29 cellular contexts compared by ENCODE assay signal in the genomic region with DNA sequence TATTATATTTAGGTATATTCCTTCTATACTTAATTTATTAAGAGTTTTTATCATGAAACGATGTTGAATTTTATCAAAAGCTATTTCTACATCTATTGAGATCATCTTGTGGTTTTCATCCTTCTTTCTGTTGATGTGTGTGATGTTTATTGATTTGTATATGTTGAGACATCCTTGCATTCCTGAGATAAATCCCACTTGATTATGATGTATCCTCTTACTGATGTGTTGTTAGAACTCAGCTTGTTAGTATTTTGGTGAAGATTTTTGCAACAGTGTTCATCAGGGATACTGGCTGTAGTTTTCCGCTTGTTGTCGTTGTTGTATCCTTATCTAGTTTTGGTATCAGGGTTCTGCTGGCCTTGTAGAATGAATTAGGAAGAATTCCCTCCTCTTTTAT.
"Had no signal": no experiment of that assay in that cellular context is flagged by ENCODE, and none has a peak within 500 bp of the region (broad histone marks: within the 10 kb centered on the region; RNA-seq: fewer than 3 reads in every experiment).

No MANE protein-coding gene starts in this region.

- H3K27ac ChIP-seq: ascending aorta, PC-9, WERI-Rb-1 had no signal

- ATAC-seq: activated CD8-positive, alpha-beta T cell treated with anti-CD3 and anti-CD28 coated beads for 36 hours; activated T-cell treated with anti-CD3 and anti-CD28 coated beads, Interleukin-2, amount 50 U/mL, for 72 hours; activated T-helper 17 cell treated with anti-CD3 and anti-CD28 coated beads, Interleukin-2, amount 50 U/mL, for 72 hours had no signal

- H3K4me1 ChIP-seq: ascending aorta had no signal

- H3K36me3 ChIP-seq: WERI-Rb-1 had no signal

- DNase-seq: activated CD4-positive, alpha-beta T cell treated with anti-CD3 and anti-CD28 coated beads, Interleukin-2, amount 10 ng/mL, durations not matched to agents 24 days and 14 days; activated CD4-positive, alpha-beta T cell treated with anti-CD3 and anti-CD28 coated beads, Interleukin-2, amount 50 U/mL, for 4 hours; activated CD8-positive, alpha-beta T cell treated with anti-CD3 and anti-CD28 coated beads for 36 hours; activated effector memory CD4-positive, alpha-beta T cell treated with anti-CD3 and anti-CD28 coated beads, Interleukin-2, amount 50 U/mL, for 16 hours; activated naive CD4-positive, alpha-beta T cell; activated naive CD4-positive, alpha-beta T cell treated with anti-CD3 and anti-CD28 coated beads, Interleukin-2, amount 50 U/mL, for 16 hours; activated naive CD8-positive, alpha-beta T cell treated with anti-CD3 and anti-CD28 coated beads for 36 hours; activated T-cell treated with anti-CD3 and anti-CD28 coated beads, Interleukin-2, amount 50 U/mL, for 1 hour; activated T-cell treated with anti-CD3 and anti-CD28 coated beads, Interleukin-2, amount 50 U/mL, for 72 hours; amygdala; Karpas-422; NCI-H1105; NCI-H1417 treated with DMSO at 0.1 percent for 48 hours; NCI-H1694; NCI-H1930; NCI-H2081 treated with DMSO at 0.1 percent for 48 hours; NCI-H510A; NCI-H526; NCI-H748 treated with DMSO at 0.1 percent for 48 hours; NK-92 treated with Interleukin-12 subunit alpha and Interleukin-12 subunit beta, amount 100 ng/mL, for 24 hours; PC-9; Right ventricle myocardium superior; SW 1271; T-helper 1 cell; T-helper 2 cell; T-helper 9 cell; WERI-Rb-1 had no signal

- H3K4me3 ChIP-seq: ascending aorta, PC-9 had no signal

- H3K27me3 ChIP-seq: ascending aorta had no signal
